Comparison of ENCODE assay signal across 13 cellular contexts in genomic region chr2:86213699-86214502, GRCh38. TPM values are rescaled to one million over a fixed set of nuclear protein-coding genes. Genes with fewer than 3 reads are reported as not detected.
DNase-seq lines count a peak whose midpoint lies in the region; ATAC-seq and TF ChIP-seq lines count a peak whose summit lies in the region.
"Had no signal": no experiment of that assay in that cellular context is flagged by ENCODE, and none has a peak within 500 bp of the region (broad histone marks: within the 10 kb centered on the region; RNA-seq: fewer than 3 reads in every experiment).

No MANE protein-coding gene starts in this region.

- H3K4me1 ChIP-seq in right atrium auricular region (peaks cover 0 to 15% of the 10 kb centered on the region in 2 donors), hepatocyte (ENCODE audit: insufficient read depth) (peaks cover 15% of the 10 kb centered on the region), tibial artery (peaks cover 0 to 15% (median 5%) of the 10 kb centered on the region in 4 donors)

- peak overlapping the region; percentile 27 for H3K4me2 ChIP-seq in hepatocyte

- H3K27ac ChIP-seq in right atrium auricular region (no peak overlapping the region), hepatocyte (peak overlapping the region; percentile 70), tibial artery (peak overlapping the region; percentile 29 to 31)

- peaks cover 43% of the 10 kb centered on the region for H3K36me3 ChIP-seq in right atrium auricular region
- no peaks in the 10 kb centered on the region for H3K36me3 ChIP-seq in hepatocyte (replicated peaks; ENCODE audit: insufficient read depth, low read depth)
- H3K36me3 ChIP-seq in tibial artery: peaks cover 27 to 46% (median 35%) of the 10 kb centered on the region in 3 donors

- DNase-seq in right atrium auricular region (ENCODE audit: low spot score) (peak; percentile 28), left cardiac atrium (no peak), T-helper 17 cell (no peak), hepatocyte (ENCODE audit: low spot score) (peak; percentile 36), tibial artery (no peak), NCI-H1436 treated with DMSO at 0.1 percent for 48 hours (lab: John Stamatoyannopoulos, UW) (no peak)
- DNase-seq: activated CD4-positive, alpha-beta memory T cell treated with anti-CD3 and anti-CD28 coated beads for 36 hours; activated naive CD8-positive, alpha-beta T cell treated with anti-CD3 and anti-CD28 coated beads, Interleukin-2, amount 10 ng/mL, durations not matched to agents 7 days and 5 days; dorsolateral prefrontal cortex; foreskin melanocyte had no signal

- no peaks in the 10 kb centered on the region for H3K79me2 ChIP-seq in hepatocyte

- H3K27me3 ChIP-seq in right atrium auricular region (no peaks in the 10 kb centered on the region), hepatocyte (no peaks in the 10 kb centered on the region), tibial artery (no peaks in the 10 kb centered on the region)
- H3K27me3 ChIP-seq: dorsolateral prefrontal cortex had no signal

- H3K9me3 ChIP-seq in right atrium auricular region (no peaks in the 10 kb centered on the region), T-helper 17 cell (ENCODE audit: control insufficient read depth, low read length, poor library complexity, severe bottlenecking) (no peaks in the 10 kb centered on the region), hepatocyte (ENCODE audit: low read depth) (no peaks in the 10 kb centered on the region), tibial artery (no peaks in the 10 kb centered on the region)

- H3K4me3 Mint-ChIP-seq in T-helper 17 cell: no peak overlapping the region
- H3K4me3 Mint-ChIP-seq: activated CD4-positive, alpha-beta memory T cell treated with anti-CD3 and anti-CD28 coated beads for 36 hours; activated naive CD8-positive, alpha-beta T cell treated with anti-CD3 and anti-CD28 coated beads, Interleukin-2, amount 10 ng/mL, durations not matched to agents 7 days and 5 days; natural killer cell treated with Interleukin-12 subunit alpha and Interleukin-12 subunit beta and Interleukin-15 and Interleukin-18, amount 100 ng/mL, for 72 hours had no signal

- H4K20me1 ChIP-seq in hepatocyte (ENCODE audit: insufficient read depth, poor library complexity, severe bottlenecking): no peaks in the 10 kb centered on the region

- 61% methylated on average over 4 of the region's 4 CpGs for WGBS in hepatocyte (ENCODE audit: low lambda C conversion rate, missing lambda C conversion rate)

- no peaks in the 10 kb centered on the region for H3K4me1 Mint-ChIP-seq in T-helper 17 cell

- no peaks in the 10 kb centered on the region for H3K27me3 Mint-ChIP-seq in T-helper 17 cell
- H3K27me3 Mint-ChIP-seq: activated CD4-positive, alpha-beta memory T cell treated with anti-CD3 and anti-CD28 coated beads for 36 hours; activated naive CD8-positive, alpha-beta T cell treated with anti-CD3 and anti-CD28 coated beads, Interleukin-2, amount 10 ng/mL, durations not matched to agents 7 days and 5 days; natural killer cell treated with Interleukin-12 subunit alpha and Interleukin-12 subunit beta and Interleukin-15 and Interleukin-18, amount 100 ng/mL, for 72 hours had no signal

- peaks cover 3% of the 10 kb centered on the region for H3K36me3 Mint-ChIP-seq in T-helper 17 cell (ENCODE audit: low read depth)

- intact Hi-C loops in left cardiac atrium (cut with DNase I) (no loop called here), tibial artery (cut with DNase I; ENCODE audit: low total_unique reads) (no loop called here)

- TF ChIP-seq CTCF in right atrium auricular region (IDR thresholded peaks at IDR 0.05) (no peak), hepatocyte (IDR thresholded peaks at IDR 0.05; ENCODE audit: poor library complexity) (no peak), tibial artery (IDR thresholded peaks at IDR 0.05) (no peak)

- ATAC-seq in left cardiac atrium (no peak), T-helper 17 cell (no peak), HG02970 (IDR thresholded peaks at IDR 0.05; ENCODE audit: low FRiP score, unreplicated experiment) (no peak), GM18511 (IDR thresholded peaks at IDR 0.05; ENCODE audit: unreplicated experiment) (no peak)
- ATAC-seq: natural killer cell treated with Interleukin-12 subunit alpha and Interleukin-12 subunit beta and Interleukin-15 and Interleukin-18, amount 100 ng/mL, for 72 hours had no signal

- peak overlapping the region; percentile 11 for H3K27ac Mint-ChIP-seq in T-helper 17 cell
- H3K27ac Mint-ChIP-seq: activated CD4-positive, alpha-beta memory T cell treated with anti-CD3 and anti-CD28 coated beads for 36 hours; activated naive CD8-positive, alpha-beta T cell treated with anti-CD3 and anti-CD28 coated beads, Interleukin-2, amount 10 ng/mL, durations not matched to agents 7 days and 5 days; natural killer cell treated with Interleukin-12 subunit alpha and Interleukin-12 subunit beta and Interleukin-15 and Interleukin-18, amount 100 ng/mL, for 72 hours had no signal

- no peak overlapping the region for H2AFZ ChIP-seq in hepatocyte

- no peaks in the 10 kb centered on the region for H3K9me2 ChIP-seq in hepatocyte (replicated peaks; ENCODE audit: insufficient read depth)

- H3K4me3 ChIP-seq in right atrium auricular region: no peak overlapping the region
- no peak overlapping the region for H3K4me3 ChIP-seq in hepatocyte
- H3K4me3 ChIP-seq in tibial artery: no peak overlapping the region
- H3K4me3 ChIP-seq: dorsolateral prefrontal cortex had no signal

RNA-seq across cellular contexts. Expression of gene MRPL35, which starts 14.6 kb away (rescaled TPM):
- total RNA-seq in right atrium auricular region (10 to 100 TPM; 36.0 to 53.5 TPM), left cardiac atrium (10 to 100 TPM; 66.5 to 71.9 TPM), T-helper 17 cell (1 to 10 TPM; 9.0 to 9.6 TPM), hepatocyte (22.4 and 33.1 TPM in 2 replicates)
- 23.9 and 36.8 TPM in 2 replicates for polyA plus RNA-seq in hepatocyte

RNA-seq across cellular contexts. Expression of gene IMMT, which starts 18.6 kb away (rescaled TPM):
- total RNA-seq in right atrium auricular region (100 to 1,000 TPM; 104 to 177 TPM), left cardiac atrium (100 to 1,000 TPM; 188 to 212 TPM), T-helper 17 cell (10 to 100 TPM; 57.8 to 61.3 TPM), hepatocyte (60.1 and 63.2 TPM in 2 replicates)
- 67.9 and 70.7 TPM in 2 replicates for polyA plus RNA-seq in hepatocyte

Comparison
In these comparisons a context has a peak if more than half of its experiments do, and no peak if none do; other contexts are left out.
1. DNase-seq: peak in right atrium auricular region (single experiment) and hepatocyte (single experiment); none in left cardiac atrium (single experiment), T-helper 17 cell (0 of 3), tibial artery (0 of 2) and NCI-H1436 treated with DMSO at 0.1 percent for 48 hours (single experiment).
2. H3K27ac ChIP-seq: peak in hepatocyte (single experiment) and tibial artery (2 of 2); none in right atrium auricular region (0 of 2).